ENCODE assay signal across 1 cellular context in the genomic region with DNA sequence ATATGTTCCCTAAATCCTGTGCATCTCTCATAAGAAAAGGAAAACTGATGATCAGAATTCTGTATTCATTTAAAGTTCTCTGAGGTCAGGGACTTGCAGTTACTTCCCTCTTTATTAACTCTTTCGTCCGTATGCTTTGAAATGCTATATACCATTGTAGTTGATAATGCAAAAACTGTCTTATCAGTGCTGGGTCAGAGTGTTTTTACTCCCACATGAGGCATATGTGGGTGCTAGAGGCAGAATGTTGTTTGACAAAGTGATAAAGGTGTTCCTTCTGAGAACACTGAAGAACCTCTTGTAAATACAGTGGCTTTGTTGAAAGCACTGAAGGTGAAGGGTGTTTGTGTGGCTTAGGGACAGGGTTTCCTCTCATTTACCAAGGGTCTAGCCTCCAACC.
TF ChIP-seq lines count a peak whose summit lies in the region.

No MANE protein-coding gene starts in this region.

TF ChIP-seq in K562, 482 proteins besides CTCF, POLR2A, EP300 and RAD21 (continued from another document and continues in another):
- TF ChIP-seq, protein P1, sequence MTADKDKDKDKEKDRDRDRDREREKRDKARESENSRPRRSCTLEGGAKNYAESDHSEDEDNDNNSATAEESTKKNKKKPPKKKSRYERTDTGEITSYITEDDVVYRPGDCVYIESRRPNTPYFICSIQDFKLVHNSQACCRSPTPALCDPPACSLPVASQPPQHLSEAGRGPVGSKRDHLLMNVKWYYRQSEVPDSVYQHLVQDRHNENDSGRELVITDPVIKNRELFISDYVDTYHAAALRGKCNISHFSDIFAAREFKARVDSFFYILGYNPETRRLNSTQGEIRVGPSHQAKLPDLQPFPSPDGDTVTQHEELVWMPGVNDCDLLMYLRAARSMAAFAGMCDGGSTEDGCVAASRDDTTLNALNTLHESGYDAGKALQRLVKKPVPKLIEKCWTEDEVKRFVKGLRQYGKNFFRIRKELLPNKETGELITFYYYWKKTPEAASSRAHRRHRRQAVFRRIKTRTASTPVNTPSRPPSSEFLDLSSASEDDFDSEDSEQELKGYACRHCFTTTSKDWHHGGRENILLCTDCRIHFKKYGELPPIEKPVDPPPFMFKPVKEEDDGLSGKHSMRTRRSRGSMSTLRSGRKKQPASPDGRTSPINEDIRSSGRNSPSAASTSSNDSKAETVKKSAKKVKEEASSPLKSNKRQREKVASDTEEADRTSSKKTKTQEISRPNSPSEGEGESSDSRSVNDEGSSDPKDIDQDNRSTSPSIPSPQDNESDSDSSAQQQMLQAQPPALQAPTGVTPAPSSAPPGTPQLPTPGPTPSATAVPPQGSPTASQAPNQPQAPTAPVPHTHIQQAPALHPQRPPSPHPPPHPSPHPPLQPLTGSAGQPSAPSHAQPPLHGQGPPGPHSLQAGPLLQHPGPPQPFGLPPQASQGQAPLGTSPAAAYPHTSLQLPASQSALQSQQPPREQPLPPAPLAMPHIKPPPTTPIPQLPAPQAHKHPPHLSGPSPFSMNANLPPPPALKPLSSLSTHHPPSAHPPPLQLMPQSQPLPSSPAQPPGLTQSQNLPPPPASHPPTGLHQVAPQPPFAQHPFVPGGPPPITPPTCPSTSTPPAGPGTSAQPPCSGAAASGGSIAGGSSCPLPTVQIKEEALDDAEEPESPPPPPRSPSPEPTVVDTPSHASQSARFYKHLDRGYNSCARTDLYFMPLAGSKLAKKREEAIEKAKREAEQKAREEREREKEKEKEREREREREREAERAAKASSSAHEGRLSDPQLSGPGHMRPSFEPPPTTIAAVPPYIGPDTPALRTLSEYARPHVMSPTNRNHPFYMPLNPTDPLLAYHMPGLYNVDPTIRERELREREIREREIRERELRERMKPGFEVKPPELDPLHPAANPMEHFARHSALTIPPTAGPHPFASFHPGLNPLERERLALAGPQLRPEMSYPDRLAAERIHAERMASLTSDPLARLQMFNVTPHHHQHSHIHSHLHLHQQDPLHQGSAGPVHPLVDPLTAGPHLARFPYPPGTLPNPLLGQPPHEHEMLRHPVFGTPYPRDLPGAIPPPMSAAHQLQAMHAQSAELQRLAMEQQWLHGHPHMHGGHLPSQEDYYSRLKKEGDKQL (CRISPR knock-in tag; IDR thresholded peaks at IDR 0.05; ENCODE audit: borderline replicate concordance) = no peak
- TF ChIP-seq, protein P2, sequence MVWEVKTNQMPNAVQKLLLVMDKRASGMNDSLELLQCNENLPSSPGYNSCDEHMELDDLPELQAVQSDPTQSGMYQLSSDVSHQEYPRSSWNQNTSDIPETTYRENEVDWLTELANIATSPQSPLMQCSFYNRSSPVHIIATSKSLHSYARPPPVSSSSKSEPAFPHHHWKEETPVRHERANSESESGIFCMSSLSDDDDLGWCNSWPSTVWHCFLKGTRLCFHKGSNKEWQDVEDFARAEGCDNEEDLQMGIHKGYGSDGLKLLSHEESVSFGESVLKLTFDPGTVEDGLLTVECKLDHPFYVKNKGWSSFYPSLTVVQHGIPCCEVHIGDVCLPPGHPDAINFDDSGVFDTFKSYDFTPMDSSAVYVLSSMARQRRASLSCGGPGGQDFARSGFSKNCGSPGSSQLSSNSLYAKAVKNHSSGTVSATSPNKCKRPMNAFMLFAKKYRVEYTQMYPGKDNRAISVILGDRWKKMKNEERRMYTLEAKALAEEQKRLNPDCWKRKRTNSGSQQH (CRISPR knock-in tag; IDR thresholded peaks at IDR 0.05) = no peak
- TF ChIP-seq, protein P3, sequence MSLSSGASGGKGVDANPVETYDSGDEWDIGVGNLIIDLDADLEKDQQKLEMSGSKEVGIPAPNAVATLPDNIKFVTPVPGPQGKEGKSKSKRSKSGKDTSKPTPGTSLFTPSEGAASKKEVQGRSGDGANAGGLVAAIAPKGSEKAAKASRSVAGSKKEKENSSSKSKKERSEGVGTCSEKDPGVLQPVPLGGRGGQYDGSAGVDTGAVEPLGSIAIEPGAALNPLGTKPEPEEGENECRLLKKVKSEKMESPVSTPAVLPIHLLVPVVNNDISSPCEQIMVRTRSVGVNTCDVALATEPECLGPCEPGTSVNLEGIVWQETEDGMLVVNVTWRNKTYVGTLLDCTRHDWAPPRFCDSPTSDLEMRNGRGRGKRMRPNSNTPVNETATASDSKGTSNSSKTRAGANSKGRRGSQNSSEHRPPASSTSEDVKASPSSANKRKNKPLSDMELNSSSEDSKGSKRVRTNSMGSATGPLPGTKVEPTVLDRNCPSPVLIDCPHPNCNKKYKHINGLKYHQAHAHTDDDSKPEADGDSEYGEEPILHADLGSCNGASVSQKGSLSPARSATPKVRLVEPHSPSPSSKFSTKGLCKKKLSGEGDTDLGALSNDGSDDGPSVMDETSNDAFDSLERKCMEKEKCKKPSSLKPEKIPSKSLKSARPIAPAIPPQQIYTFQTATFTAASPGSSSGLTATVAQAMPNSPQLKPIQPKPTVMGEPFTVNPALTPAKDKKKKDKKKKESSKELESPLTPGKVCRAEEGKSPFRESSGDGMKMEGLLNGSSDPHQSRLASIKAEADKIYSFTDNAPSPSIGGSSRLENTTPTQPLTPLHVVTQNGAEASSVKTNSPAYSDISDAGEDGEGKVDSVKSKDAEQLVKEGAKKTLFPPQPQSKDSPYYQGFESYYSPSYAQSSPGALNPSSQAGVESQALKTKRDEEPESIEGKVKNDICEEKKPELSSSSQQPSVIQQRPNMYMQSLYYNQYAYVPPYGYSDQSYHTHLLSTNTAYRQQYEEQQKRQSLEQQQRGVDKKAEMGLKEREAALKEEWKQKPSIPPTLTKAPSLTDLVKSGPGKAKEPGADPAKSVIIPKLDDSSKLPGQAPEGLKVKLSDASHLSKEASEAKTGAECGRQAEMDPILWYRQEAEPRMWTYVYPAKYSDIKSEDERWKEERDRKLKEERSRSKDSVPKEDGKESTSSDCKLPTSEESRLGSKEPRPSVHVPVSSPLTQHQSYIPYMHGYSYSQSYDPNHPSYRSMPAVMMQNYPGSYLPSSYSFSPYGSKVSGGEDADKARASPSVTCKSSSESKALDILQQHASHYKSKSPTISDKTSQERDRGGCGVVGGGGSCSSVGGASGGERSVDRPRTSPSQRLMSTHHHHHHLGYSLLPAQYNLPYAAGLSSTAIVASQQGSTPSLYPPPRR (CRISPR knock-in tag; IDR thresholded peaks at IDR 0.05; ENCODE audit: borderline replicate concordance) = no peak
- TF ChIP-seq MYC (IDR thresholded peaks at IDR 0.05; ENCODE audit: low read depth, low read length) (no peak), MYC (CRISPR knock-in tag; IDR thresholded peaks at IDR 0.05; ENCODE audit: borderline replicate concordance, low read depth) (no peak), LEF1 (IDR thresholded peaks at IDR 0.05) (peak; percentile 67; the same call in 1 of the 2 replicates), MAFF (IDR thresholded peaks at IDR 0.05; ENCODE audit: low read length) (peak; percentile 7; the same call in 1 of the 2 replicates), PHF20 (IDR thresholded peaks at IDR 0.05; ENCODE audit: partially characterized antibody) (no peak), ZSCAN29 (IDR thresholded peaks at IDR 0.05) (no peak), MCM3 (IDR thresholded peaks at IDR 0.05) (no peak), PHB (CRISPR knock-in tag; IDR thresholded peaks at IDR 0.05) (no peak), NFIX (CRISPR knock-in tag; IDR thresholded peaks at IDR 0.05; ENCODE audit: low read depth) (no peak), KDM1A (IDR thresholded peaks at IDR 0.05) (peak; percentile 66 to 72; a peak in 3 of 4 replicates), ESRRA (IDR thresholded peaks at IDR 0.05; ENCODE audit: borderline replicate concordance, low read depth) (no peak), SP2 (IDR thresholded peaks at IDR 0.05; ENCODE audit: extremely low read depth, low read depth, low read length, poor library complexity, severe bottlenecking) (no peak), SREBF2 (CRISPR knock-in tag; IDR thresholded peaks at IDR 0.05) (no peak), TEAD2 (tag; IDR thresholded peaks at IDR 0.05) (no peak), ATF1 (CRISPR knock-in tag; IDR thresholded peaks at IDR 0.05) (no peak), ATF1 (tag; IDR thresholded peaks at IDR 0.05) (no peak), PHTF2 (CRISPR knock-in tag; IDR thresholded peaks at IDR 0.05) (no peak), ZKSCAN3 (CRISPR knock-in tag; IDR thresholded peaks at IDR 0.05) (no peak), POLR3G (IDR thresholded peaks at IDR 0.05; ENCODE audit: extremely low read depth, insufficient read length, insufficient replicate concordance) (no peak), ZFPM2 (CRISPR knock-in tag; IDR thresholded peaks at IDR 0.05) (no peak), MTA3 (IDR thresholded peaks at IDR 0.05; ENCODE audit: borderline replicate concordance) (no peak; the same call in 1 of the 2 replicates), BACH1 (tag; IDR thresholded peaks at IDR 0.05) (no peak), MTA2 (IDR thresholded peaks at IDR 0.05; ENCODE audit: low read depth) (peak; percentile 82), TRIM28 (IDR thresholded peaks at IDR 0.05) (no peak), PRPF4 (IDR thresholded peaks at IDR 0.05; ENCODE audit: insufficient read depth, low read depth, low read length, poor library complexity, severe bottlenecking) (no peak), ZEB2 (IDR thresholded peaks at IDR 0.05) (peak; percentile 64; the same call in 1 of the 2 replicates), CREB1 (IDR thresholded peaks at IDR 0.05) (no peak), CREB1 (CRISPR knock-in tag; IDR thresholded peaks at IDR 0.05) (no peak), ELF4 (CRISPR knock-in tag; IDR thresholded peaks at IDR 0.05) (no peak)
- TF ChIP-seq, protein P4, sequence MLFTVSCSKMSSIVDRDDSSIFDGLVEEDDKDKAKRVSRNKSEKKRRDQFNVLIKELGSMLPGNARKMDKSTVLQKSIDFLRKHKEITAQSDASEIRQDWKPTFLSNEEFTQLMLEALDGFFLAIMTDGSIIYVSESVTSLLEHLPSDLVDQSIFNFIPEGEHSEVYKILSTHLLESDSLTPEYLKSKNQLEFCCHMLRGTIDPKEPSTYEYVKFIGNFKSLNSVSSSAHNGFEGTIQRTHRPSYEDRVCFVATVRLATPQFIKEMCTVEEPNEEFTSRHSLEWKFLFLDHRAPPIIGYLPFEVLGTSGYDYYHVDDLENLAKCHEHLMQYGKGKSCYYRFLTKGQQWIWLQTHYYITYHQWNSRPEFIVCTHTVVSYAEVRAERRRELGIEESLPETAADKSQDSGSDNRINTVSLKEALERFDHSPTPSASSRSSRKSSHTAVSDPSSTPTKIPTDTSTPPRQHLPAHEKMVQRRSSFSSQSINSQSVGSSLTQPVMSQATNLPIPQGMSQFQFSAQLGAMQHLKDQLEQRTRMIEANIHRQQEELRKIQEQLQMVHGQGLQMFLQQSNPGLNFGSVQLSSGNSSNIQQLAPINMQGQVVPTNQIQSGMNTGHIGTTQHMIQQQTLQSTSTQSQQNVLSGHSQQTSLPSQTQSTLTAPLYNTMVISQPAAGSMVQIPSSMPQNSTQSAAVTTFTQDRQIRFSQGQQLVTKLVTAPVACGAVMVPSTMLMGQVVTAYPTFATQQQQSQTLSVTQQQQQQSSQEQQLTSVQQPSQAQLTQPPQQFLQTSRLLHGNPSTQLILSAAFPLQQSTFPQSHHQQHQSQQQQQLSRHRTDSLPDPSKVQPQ (CRISPR knock-in tag; IDR thresholded peaks at IDR 0.05; ENCODE audit: borderline replicate concordance) = no peak
- TF ChIP-seq, protein P5, sequence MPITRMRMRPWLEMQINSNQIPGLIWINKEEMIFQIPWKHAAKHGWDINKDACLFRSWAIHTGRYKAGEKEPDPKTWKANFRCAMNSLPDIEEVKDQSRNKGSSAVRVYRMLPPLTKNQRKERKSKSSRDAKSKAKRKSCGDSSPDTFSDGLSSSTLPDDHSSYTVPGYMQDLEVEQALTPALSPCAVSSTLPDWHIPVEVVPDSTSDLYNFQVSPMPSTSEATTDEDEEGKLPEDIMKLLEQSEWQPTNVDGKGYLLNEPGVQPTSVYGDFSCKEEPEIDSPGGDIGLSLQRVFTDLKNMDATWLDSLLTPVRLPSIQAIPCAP (CRISPR knock-in tag; IDR thresholded peaks at IDR 0.05; ENCODE audit: borderline replicate concordance) = no peak
- TF ChIP-seq, protein P6, sequence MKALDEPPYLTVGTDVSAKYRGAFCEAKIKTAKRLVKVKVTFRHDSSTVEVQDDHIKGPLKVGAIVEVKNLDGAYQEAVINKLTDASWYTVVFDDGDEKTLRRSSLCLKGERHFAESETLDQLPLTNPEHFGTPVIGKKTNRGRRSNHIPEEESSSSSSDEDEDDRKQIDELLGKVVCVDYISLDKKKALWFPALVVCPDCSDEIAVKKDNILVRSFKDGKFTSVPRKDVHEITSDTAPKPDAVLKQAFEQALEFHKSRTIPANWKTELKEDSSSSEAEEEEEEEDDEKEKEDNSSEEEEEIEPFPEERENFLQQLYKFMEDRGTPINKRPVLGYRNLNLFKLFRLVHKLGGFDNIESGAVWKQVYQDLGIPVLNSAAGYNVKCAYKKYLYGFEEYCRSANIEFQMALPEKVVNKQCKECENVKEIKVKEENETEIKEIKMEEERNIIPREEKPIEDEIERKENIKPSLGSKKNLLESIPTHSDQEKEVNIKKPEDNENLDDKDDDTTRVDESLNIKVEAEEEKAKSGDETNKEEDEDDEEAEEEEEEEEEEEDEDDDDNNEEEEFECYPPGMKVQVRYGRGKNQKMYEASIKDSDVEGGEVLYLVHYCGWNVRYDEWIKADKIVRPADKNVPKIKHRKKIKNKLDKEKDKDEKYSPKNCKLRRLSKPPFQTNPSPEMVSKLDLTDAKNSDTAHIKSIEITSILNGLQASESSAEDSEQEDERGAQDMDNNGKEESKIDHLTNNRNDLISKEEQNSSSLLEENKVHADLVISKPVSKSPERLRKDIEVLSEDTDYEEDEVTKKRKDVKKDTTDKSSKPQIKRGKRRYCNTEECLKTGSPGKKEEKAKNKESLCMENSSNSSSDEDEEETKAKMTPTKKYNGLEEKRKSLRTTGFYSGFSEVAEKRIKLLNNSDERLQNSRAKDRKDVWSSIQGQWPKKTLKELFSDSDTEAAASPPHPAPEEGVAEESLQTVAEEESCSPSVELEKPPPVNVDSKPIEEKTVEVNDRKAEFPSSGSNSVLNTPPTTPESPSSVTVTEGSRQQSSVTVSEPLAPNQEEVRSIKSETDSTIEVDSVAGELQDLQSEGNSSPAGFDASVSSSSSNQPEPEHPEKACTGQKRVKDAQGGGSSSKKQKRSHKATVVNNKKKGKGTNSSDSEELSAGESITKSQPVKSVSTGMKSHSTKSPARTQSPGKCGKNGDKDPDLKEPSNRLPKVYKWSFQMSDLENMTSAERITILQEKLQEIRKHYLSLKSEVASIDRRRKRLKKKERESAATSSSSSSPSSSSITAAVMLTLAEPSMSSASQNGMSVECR (CRISPR knock-in tag; IDR thresholded peaks at IDR 0.05) = no peak
- TF ChIP-seq, protein P7, sequence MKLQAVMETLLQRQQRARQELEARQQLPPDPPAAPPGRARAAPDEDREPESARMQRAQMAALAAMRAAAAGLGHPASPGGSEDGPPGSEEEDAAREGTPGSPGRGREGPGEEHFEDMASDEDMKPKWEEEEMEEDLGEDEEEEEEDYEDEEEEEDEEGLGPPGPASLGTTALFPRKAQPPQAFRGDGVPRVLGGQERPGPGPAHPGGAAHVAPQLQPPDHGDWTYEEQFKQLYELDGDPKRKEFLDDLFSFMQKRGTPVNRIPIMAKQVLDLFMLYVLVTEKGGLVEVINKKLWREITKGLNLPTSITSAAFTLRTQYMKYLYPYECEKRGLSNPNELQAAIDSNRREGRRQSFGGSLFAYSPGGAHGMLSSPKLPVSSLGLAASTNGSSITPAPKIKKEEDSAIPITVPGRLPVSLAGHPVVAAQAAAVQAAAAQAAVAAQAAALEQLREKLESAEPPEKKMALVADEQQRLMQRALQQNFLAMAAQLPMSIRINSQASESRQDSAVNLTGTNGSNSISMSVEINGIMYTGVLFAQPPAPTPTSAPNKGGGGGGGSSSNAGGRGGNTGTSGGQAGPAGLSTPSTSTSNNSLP (IDR thresholded peaks at IDR 0.05; ENCODE audit: borderline replicate concordance, low read depth, low read length) = peak; percentile 74; the same call in 1 of the 2 replicates
